Comparison of ENCODE assay signal across 2 cellular contexts in genomic region chr11:65378208-65378927, GRCh38.
TF ChIP-seq lines count a peak whose summit lies in the region.

No MANE protein-coding gene starts in this region.

TF ChIP-seq in HepG2, 621 proteins besides CTCF, POLR2A, EP300 and RAD21 (continues in another document):
- TF ChIP-seq STAG1 (CRISPR knock-in tag; IDR thresholded peaks at IDR 0.05) (peak; percentile 55), ZNF17 (CRISPR knock-in tag; IDR thresholded peaks at IDR 0.05) (no peak), PLRG1 (conservative IDR thresholded peaks at IDR 0.05) (no peak), ZNF652 (CRISPR knock-in tag; IDR thresholded peaks at IDR 0.05; ENCODE audit: borderline replicate concordance, low read depth) (peak; percentile 60; the same call in 1 of the 2 replicates), ZFY (CRISPR knock-in tag; IDR thresholded peaks at IDR 0.05) (no peak), HNF4A (CRISPR knock-in tag; IDR thresholded peaks at IDR 0.05) (peak; percentile 54), ZNF687 (CRISPR knock-in tag; IDR thresholded peaks at IDR 0.05) (peak; percentile 35), ZNF713 (CRISPR knock-in tag; IDR thresholded peaks at IDR 0.05) (no peak), CREM (IDR thresholded peaks at IDR 0.05) (no peak), CREM (CRISPR knock-in tag; IDR thresholded peaks at IDR 0.05) (no peak), HNRNPL (IDR thresholded peaks at IDR 0.05; ENCODE audit: low read depth, low read length) (peak; percentile 80), PREB (CRISPR knock-in tag; IDR thresholded peaks at IDR 0.05) (no peak), SIX4 (CRISPR knock-in tag; IDR thresholded peaks at IDR 0.05) (no peak), GRHL1 (CRISPR knock-in tag; conservative IDR thresholded peaks at IDR 0.05) (no peak), NONO (IDR thresholded peaks at IDR 0.05) (no peak), NONO (CRISPR knock-in tag; conservative IDR thresholded peaks at IDR 0.05) (no peak), TBX2 (CRISPR knock-in tag; IDR thresholded peaks at IDR 0.05; ENCODE audit: borderline replicate concordance) (0 out of 2 replicates have a peak, but pooled peaks have one; percentile 32), NFKBIZ (CRISPR knock-in tag; IDR thresholded peaks at IDR 0.05) (no peak), XRCC5 (optimal IDR thresholded peaks at IDR 0.05; ENCODE audit: low read length) (peak; percentile 36)
- TF ChIP-seq, protein P1, sequence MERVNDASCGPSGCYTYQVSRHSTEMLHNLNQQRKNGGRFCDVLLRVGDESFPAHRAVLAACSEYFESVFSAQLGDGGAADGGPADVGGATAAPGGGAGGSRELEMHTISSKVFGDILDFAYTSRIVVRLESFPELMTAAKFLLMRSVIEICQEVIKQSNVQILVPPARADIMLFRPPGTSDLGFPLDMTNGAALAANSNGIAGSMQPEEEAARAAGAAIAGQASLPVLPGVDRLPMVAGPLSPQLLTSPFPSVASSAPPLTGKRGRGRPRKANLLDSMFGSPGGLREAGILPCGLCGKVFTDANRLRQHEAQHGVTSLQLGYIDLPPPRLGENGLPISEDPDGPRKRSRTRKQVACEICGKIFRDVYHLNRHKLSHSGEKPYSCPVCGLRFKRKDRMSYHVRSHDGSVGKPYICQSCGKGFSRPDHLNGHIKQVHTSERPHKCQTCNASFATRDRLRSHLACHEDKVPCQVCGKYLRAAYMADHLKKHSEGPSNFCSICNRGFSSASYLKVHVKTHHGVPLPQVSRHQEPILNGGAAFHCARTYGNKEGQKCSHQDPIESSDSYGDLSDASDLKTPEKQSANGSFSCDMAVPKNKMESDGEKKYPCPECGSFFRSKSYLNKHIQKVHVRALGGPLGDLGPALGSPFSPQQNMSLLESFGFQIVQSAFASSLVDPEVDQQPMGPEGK (CRISPR knock-in tag; IDR thresholded peaks at IDR 0.05), result peak; percentile 43; the same call in 1 of the 2 replicates
- TF ChIP-seq, protein P2, sequence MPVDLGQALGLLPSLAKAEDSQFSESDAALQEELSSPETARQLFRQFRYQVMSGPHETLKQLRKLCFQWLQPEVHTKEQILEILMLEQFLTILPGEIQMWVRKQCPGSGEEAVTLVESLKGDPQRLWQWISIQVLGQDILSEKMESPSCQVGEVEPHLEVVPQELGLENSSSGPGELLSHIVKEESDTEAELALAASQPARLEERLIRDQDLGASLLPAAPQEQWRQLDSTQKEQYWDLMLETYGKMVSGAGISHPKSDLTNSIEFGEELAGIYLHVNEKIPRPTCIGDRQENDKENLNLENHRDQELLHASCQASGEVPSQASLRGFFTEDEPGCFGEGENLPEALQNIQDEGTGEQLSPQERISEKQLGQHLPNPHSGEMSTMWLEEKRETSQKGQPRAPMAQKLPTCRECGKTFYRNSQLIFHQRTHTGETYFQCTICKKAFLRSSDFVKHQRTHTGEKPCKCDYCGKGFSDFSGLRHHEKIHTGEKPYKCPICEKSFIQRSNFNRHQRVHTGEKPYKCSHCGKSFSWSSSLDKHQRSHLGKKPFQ (CRISPR knock-in tag; IDR thresholded peaks at IDR 0.05; ENCODE audit: insufficient replicate concordance), result no peak

TF ChIP-seq in HEK293T, 16 proteins besides CTCF, POLR2A, EP300 and RAD21:
- TF ChIP-seq ELF4 (IDR thresholded peaks at IDR 0.05), result no peak
- TF ChIP-seq FOXK2 (IDR thresholded peaks at IDR 0.05), result no peak
- TF ChIP-seq L3MBTL2 (conservative IDR thresholded peaks at IDR 0.05), result no peak
- no peak for TF ChIP-seq FOXA1 (IDR thresholded peaks at IDR 0.05)
